In genomic region chrX:114047558-114047957, GRCh38 we compare ENCODE assay signal across 20 cellular contexts.
DNase-seq lines count a peak whose midpoint lies in the region; ATAC-seq and TF ChIP-seq lines count a peak whose summit lies in the region.
"Had no signal": no experiment of that assay in that cellular context is flagged by ENCODE, and none has a peak within 500 bp of the region (broad histone marks: within the 10 kb centered on the region; RNA-seq: fewer than 3 reads in every experiment).

No MANE protein-coding gene starts in this region.

- peak overlapping the region; percentile 18 for H3K27ac ChIP-seq in H9 (ENCODE audit: insufficient read length, low read depth, low read length)
- H3K27ac ChIP-seq in endodermal cell (ENCODE audit: low read depth, low read length) = no peak overlapping the region
- H3K27ac ChIP-seq in gastroesophageal sphincter = no peak overlapping the region
- H3K27ac ChIP-seq: GM23248, SJSA1 had no signal

- H3K23me2 ChIP-seq in H9 (ENCODE audit: insufficient read length, low read depth, low read length, poor library complexity, severe bottlenecking) = peaks cover 11% of the 10 kb centered on the region

- ATAC-seq in gastroesophageal sphincter = no peak
- ATAC-seq: HCT116, Right ventricle myocardium inferior had no signal

- peak; percentile 75 for DNase-seq in H9
- peak; percentile 1 for DNase-seq in M059J (ENCODE audit: low read depth)
- DNase-seq in endodermal cell = peak; percentile 79
- DNase-seq in nephron progenitor cell = no peak
- DNase-seq in NCI-H1092 treated with DMSO at 0.1 percent for 48 hours (lab: John Stamatoyannopoulos, UW) = no peak
- DNase-seq in iPS-NIHi7 (ENCODE audit: extremely low spot score) = no peak
- DNase-seq: Caco-2; CD4-positive, CD25-positive, alpha-beta regulatory T cell; DMS 273 treated with DMSO at 0.1 percent for 48 hours; DMS79 treated with DMSO at 0.1 percent for 48 hours; GM23248; KG1; NCI-H1105 treated with DMSO at 0.1 percent for 48 hours; NCI-H2029 treated with DMSO at 0.1 percent for 48 hours; NCI-H2171 treated with DMSO at 0.1 percent for 48 hours; NCI-H526 had no signal

- no peaks in the 10 kb centered on the region for H3K36me3 ChIP-seq in endodermal cell (ENCODE audit: control insufficient read depth, insufficient read depth, low read length)
- no peaks in the 10 kb centered on the region for H3K36me3 ChIP-seq in gastroesophageal sphincter
- H3K36me3 ChIP-seq: SJSA1 had no signal

- no peak overlapping the region for H4K8ac ChIP-seq in H9 (replicated peaks; ENCODE audit: insufficient read length, low read depth, low read length)

- no peak overlapping the region for H2BK5ac ChIP-seq in H9 (ENCODE audit: insufficient read length, low read length)

- H2AK5ac ChIP-seq in H9 (ENCODE audit: insufficient read length, low read length) = no peak overlapping the region

- no peaks in the 10 kb centered on the region for H3K27me3 ChIP-seq in H9 (ENCODE audit: insufficient read depth, low read length)
- no peaks in the 10 kb centered on the region for H3K27me3 ChIP-seq in endodermal cell (ENCODE audit: control insufficient read depth, insufficient read depth, low read length, poor library complexity, severe bottlenecking)
- no peaks in the 10 kb centered on the region for H3K27me3 ChIP-seq in gastroesophageal sphincter
- H3K27me3 ChIP-seq: SJSA1 had no signal

- peak overlapping the region; percentile 46 for H3K4me2 ChIP-seq in H9 (ENCODE audit: insufficient read depth, insufficient read length, low read length)

- no peak overlapping the region for H2BK20ac ChIP-seq in H9 (ENCODE audit: low read depth, low read length, poor library complexity, severe bottlenecking)

- H4K5ac ChIP-seq in H9 (ENCODE audit: insufficient read length, low read depth, low read length) = no peak overlapping the region

- H3K36me3 Mint-ChIP-seq in H9 (ENCODE audit: insufficient read depth in 1 of 3, low read depth in 3 of 3) (peaks cover 22 to 43% (median 37%) of the 10 kb centered on the region in 3 experiments; a peak in 6 of 7 replicates), endodermal cell (ENCODE audit: low read depth) (peaks cover 32% of the 10 kb centered on the region), nephron progenitor cell (ENCODE audit: low read depth) (no peaks in the 10 kb centered on the region)
- H3K36me3 Mint-ChIP-seq: CD4-positive, CD25-positive, alpha-beta regulatory T cell had no signal

- H3K9me3 Mint-ChIP-seq in H9 (no peaks in the 10 kb centered on the region), endodermal cell (no peaks in the 10 kb centered on the region), nephron progenitor cell (no peaks in the 10 kb centered on the region)
- H3K9me3 Mint-ChIP-seq: CD4-positive, CD25-positive, alpha-beta regulatory T cell had no signal

- H3K27me3 Mint-ChIP-seq in H9 (ENCODE audit: low read depth) = no peaks in the 10 kb centered on the region
- no peaks in the 10 kb centered on the region for H3K27me3 Mint-ChIP-seq in endodermal cell (ENCODE audit: insufficient read depth)
- H3K27me3 Mint-ChIP-seq in nephron progenitor cell (ENCODE audit: low read depth, poor library complexity) = no peaks in the 10 kb centered on the region
- H3K27me3 Mint-ChIP-seq: CD4-positive, CD25-positive, alpha-beta regulatory T cell had no signal

- TF ChIP-seq CTCF in H9 (conservative IDR thresholded peaks at IDR 0.05) = no peak
- no peak for TF ChIP-seq CTCF in endodermal cell (conservative IDR thresholded peaks at IDR 0.05)
- TF ChIP-seq CTCF in nephron progenitor cell (IDR thresholded peaks at IDR 0.05) = no peak
- TF ChIP-seq CTCF in gastroesophageal sphincter (IDR thresholded peaks at IDR 0.05) = no peak

- no peaks in the 10 kb centered on the region for H4K20me1 ChIP-seq in H9 (ENCODE audit: control insufficient read depth, insufficient read depth, insufficient read length)

- no peak overlapping the region for H2BK120ac ChIP-seq in H9 (ENCODE audit: low read depth, low read length, poor library complexity, severe bottlenecking)

- H3K4me3 Mint-ChIP-seq in H9 = peak overlapping the region; percentile 47 to 71
- peak overlapping the region; percentile 38 for H3K4me3 Mint-ChIP-seq in endodermal cell
- H3K4me3 Mint-ChIP-seq in nephron progenitor cell = no peak overlapping the region
- H3K4me3 Mint-ChIP-seq: CD4-positive, CD25-positive, alpha-beta regulatory T cell had no signal

- no peak overlapping the region for H3K56ac ChIP-seq in H9 (ENCODE audit: insufficient read length, low read depth, low read length)

- TF ChIP-seq EP300 in gastroesophageal sphincter (IDR thresholded peaks at IDR 0.05) = no peak

- H2BK12ac ChIP-seq in H9 (ENCODE audit: insufficient read length, low read depth, low read length) = no peak overlapping the region

- no peak overlapping the region for H3K18ac ChIP-seq in H9 (ENCODE audit: insufficient read length, low read depth, low read length)

- H3K4me1 Mint-ChIP-seq in H9 (peaks cover 47 to 49% of the 10 kb centered on the region in 2 experiments), endodermal cell (peaks cover 42% of the 10 kb centered on the region), nephron progenitor cell (peaks cover 6% of the 10 kb centered on the region)
- H3K4me1 Mint-ChIP-seq: CD4-positive, CD25-positive, alpha-beta regulatory T cell had no signal

- H3K79me2 ChIP-seq in H9 (ENCODE audit: insufficient read depth, low read length) = peaks cover 22% of the 10 kb centered on the region; the same call in 1 of the 2 replicates

- WGBS in H9 (ENCODE audit: extremely low coverage, insufficient read length, low lambda C conversion rate) = no CpG with 5 or more reads among the region's 7 CpGs
- WGBS in endodermal cell (ENCODE audit: insufficient coverage in 1 of 2, insufficient read length in 1 of 2), 2 experiments = 70 to 76% methylated on average over 2 to 7 of the region's 7 CpGs
- 50 to 54% methylated on average over 2 to 5 of the region's 7 CpGs for WGBS in gastroesophageal sphincter (ENCODE audit: low coverage in 1 of 2), 2 donors

- H3K4ac ChIP-seq in H9 (ENCODE audit: low read depth, low read length) = no peak overlapping the region

- H3K79me1 ChIP-seq in H9 (ENCODE audit: insufficient read depth, low read depth, low read length, poor library complexity, severe bottlenecking) = no peaks in the 10 kb centered on the region

- no peak overlapping the region for H4K91ac ChIP-seq in H9 (ENCODE audit: insufficient read length, low read depth, low read length)

- H3K4me1 ChIP-seq in H9 (ENCODE audit: insufficient read depth, low read length) (peaks cover 4% of the 10 kb centered on the region; the same call in 1 of the 2 replicates), endodermal cell (ENCODE audit: control insufficient read depth, insufficient read depth, low read length) (no peaks in the 10 kb centered on the region), gastroesophageal sphincter (no peaks in the 10 kb centered on the region)
- H3K4me1 ChIP-seq: Caco-2, SJSA1 had no signal

- H2AFZ ChIP-seq in H9 (ENCODE audit: low read length) = no peak overlapping the region
- H2AFZ ChIP-seq: GM23248 had no signal

- H3K4me3 ChIP-seq in endodermal cell (ENCODE audit: low read length) (no peak overlapping the region), gastroesophageal sphincter (no peak overlapping the region)
- H3K4me3 ChIP-seq: GM23248, SJSA1 had no signal

- H3K27ac Mint-ChIP-seq in H9 = peak overlapping the region; percentile 82 to 95 (median 91); a peak in 6 of 7 replicates
- H3K27ac Mint-ChIP-seq in endodermal cell = peak overlapping the region; percentile 85
- H3K27ac Mint-ChIP-seq in nephron progenitor cell = peak overlapping the region; percentile 46
- H3K27ac Mint-ChIP-seq: CD4-positive, CD25-positive, alpha-beta regulatory T cell had no signal

- TF ChIP-seq POLR2A in gastroesophageal sphincter (IDR thresholded peaks at IDR 0.05) = no peak

- no peak overlapping the region for H3K9ac ChIP-seq in H9 (ENCODE audit: extremely low read depth, insufficient read length, low read length)
- no peak overlapping the region for H3K9ac ChIP-seq in endodermal cell (ENCODE audit: extremely low read depth, low read length, poor library complexity, severe bottlenecking)
- H3K9ac ChIP-seq: GM23248 had no signal

- no peak overlapping the region for H3K23ac ChIP-seq in H9 (ENCODE audit: insufficient read length, low read depth, low read length)

- no peaks in the 10 kb centered on the region for H3K9me3 ChIP-seq in H9 (ENCODE audit: control insufficient read depth, low read depth, low read length)
- H3K9me3 ChIP-seq in endodermal cell (ENCODE audit: control insufficient read depth, low read length) = no peaks in the 10 kb centered on the region
- H3K9me3 ChIP-seq in gastroesophageal sphincter = no peaks in the 10 kb centered on the region
- H3K9me3 ChIP-seq: Caco-2, SJSA1 had no signal

- H3K14ac ChIP-seq in H9 (ENCODE audit: insufficient read depth, low read length) = no peak overlapping the region; the same call in 1 of the 2 replicates

- H2BK15ac ChIP-seq in H9 (ENCODE audit: low read depth, low read length) = no peak overlapping the region

- H3T11ph ChIP-seq in H9 (ENCODE audit: low read length) = no peak overlapping the region

Comparison
In these comparisons a context has a peak if more than half of its experiments do, and no peak if none do; other contexts are left out.
1. DNase-seq: peak in H9 (single experiment), M059J (single experiment) and endodermal cell (single experiment); none in nephron progenitor cell (single experiment), NCI-H1092 treated with DMSO at 0.1 percent for 48 hours (single experiment) and iPS-NIHi7 (single experiment).
2. Peak in every context shown above with its lines, with median percentiles within 50 percentile points of each other: H3K27ac Mint-ChIP-seq.